Comparison of ENCODE assay signal across 6 cellular contexts in genomic region chr6:41073968-41074691, GRCh38. TPM values are rescaled to one million over a fixed set of nuclear protein-coding genes. Genes with fewer than 3 reads are reported as not detected.
DNase-seq lines count a peak whose midpoint lies in the region; ATAC-seq, FAIRE-seq and TF ChIP-seq lines count a peak whose summit lies in the region.

No MANE protein-coding gene starts in this region.

- POLR2A ChIA-PET in HEK293 (lab: Yijun Ruan, JAX), result interaction anchor here (0.6 to 1.5 kb wide), 2 partner anchors 246 to 500 kb away, joined by 3 to 6 read pairs; no protein-coding TSS in a partner anchor

- no peaks in the 10 kb centered on the region for H3K27me3 Mint-ChIP-seq in T-helper 1 cell treated with Interleukin-12 subunit alpha and Interleukin-12 subunit beta and Interleukin-4 antibody, amounts not matched to agents 30 μg/mL and 1 μg/mL, for 36 hours (ENCODE audit: low read depth)

- H3K4me1 ChIP-seq in HEK293 (ENCODE audit: control insufficient read depth, insufficient read depth, low read length) (0 out of 2 replicates have a peak, but pooled peaks cover 2% of the 10 kb centered on the region), keratinocyte (ENCODE audit: control insufficient read depth, extremely low read depth, insufficient read depth, low read length) (peaks cover 11% of the 10 kb centered on the region)

- peaks cover under 1 to 13% of the 10 kb centered on the region in 2 experiments; a peak in 1 of 3 replicates for H3K36me3 ChIP-seq in HEK293 (ENCODE audit: control insufficient read depth in 2 of 2, insufficient read depth in 1 of 2, low read length in 2 of 2)
- H3K36me3 ChIP-seq in keratinocyte (ENCODE audit: control insufficient read depth in 2 of 2, extremely low read depth in 1 of 2, insufficient read depth in 2 of 2, low read length in 2 of 2), result peaks cover 4 to 6% of the 10 kb centered on the region in 2 experiments

- no peak overlapping the region for H2AFZ ChIP-seq in keratinocyte (ENCODE audit: control insufficient read depth, low read length)

- peak; percentile 65 for FAIRE-seq in keratinocyte (lab: Jason Lieb, UNC)

- peak overlapping the region; percentile 93 for H3K9ac ChIP-seq in keratinocyte (ENCODE audit: control insufficient read depth, extremely low read depth, insufficient read depth, low read length)

- peak overlapping the region; percentile 94 for H3K27ac ChIP-seq in HEK293 (ENCODE audit: extremely low read depth, low read depth, low read length)
- H3K27ac ChIP-seq in keratinocyte (ENCODE audit: control insufficient read depth, insufficient read depth, low read length), result peak overlapping the region; percentile 87

- H3K79me2 ChIP-seq in keratinocyte (ENCODE audit: control insufficient read depth, insufficient read depth, low read length), result peaks cover 56% of the 10 kb centered on the region

- H3K27ac Mint-ChIP-seq in T-helper 1 cell treated with Interleukin-12 subunit alpha and Interleukin-12 subunit beta and Interleukin-4 antibody, amounts not matched to agents 30 μg/mL and 1 μg/mL, for 36 hours, result peak overlapping the region; percentile 97

- dilution Hi-C loops in keratinocyte (cut with MboI; ENCODE audit: extremely low pct_ligation_motif_present, low sequenced_read_pairs), result no loop called here

- CTCF ChIA-PET in HEK293 (lab: Yijun Ruan, JAX), result interaction anchor here (0.7 to 2.4 kb wide), 3 partner anchors 9 to 246 kb away, joined by 3 to 11 read pairs (median 5); no protein-coding TSS in a partner anchor

- H3K4me3 ChIP-seq in HEK293 (ENCODE audit: low read depth, low read length), result peak overlapping the region; percentile 95
- peak overlapping the region; percentile 61 to 88 (median 68) for H3K4me3 ChIP-seq in keratinocyte (ENCODE audit: control insufficient read depth in 2 of 3, extremely low read depth in 1 of 3, insufficient read depth in 2 of 3, low read depth in 1 of 3, low read length in 3 of 3)

- peaks cover 36% of the 10 kb centered on the region for H3K36me3 Mint-ChIP-seq in T-helper 1 cell treated with Interleukin-12 subunit alpha and Interleukin-12 subunit beta and Interleukin-4 antibody, amounts not matched to agents 30 μg/mL and 1 μg/mL, for 36 hours (ENCODE audit: low read depth)

- H3K9me3 Mint-ChIP-seq in T-helper 1 cell treated with Interleukin-12 subunit alpha and Interleukin-12 subunit beta and Interleukin-4 antibody, amounts not matched to agents 30 μg/mL and 1 μg/mL, for 36 hours, result no peaks in the 10 kb centered on the region

- DNase-seq in keratinocyte (ENCODE audit: low read depth, low spot score), result no peak
- no peak for DNase-seq in NCI-H524 treated with DMSO at 0.1 percent for 48 hours (lab: John Stamatoyannopoulos, UW)
- no peak for DNase-seq in NCI-H2196 treated with DMSO at 0.1 percent for 48 hours (lab: John Stamatoyannopoulos, UW; ENCODE audit: unreplicated experiment)

- TF ChIP-seq CTCF in HEK293 (tag by site-specific recombination; IDR thresholded peaks at IDR 0.05) (no peak), keratinocyte (optimal IDR thresholded peaks at IDR 0.05 in 1 of 3, IDR thresholded peaks at IDR 0.05 in 1 of 3, conservative IDR thresholded peaks at IDR 0.05 in 1 of 3; ENCODE audit: extremely low read depth in 1 of 3, insufficient read depth in 2 of 3, low read length in 3 of 3) (no peak)

- no peaks in the 10 kb centered on the region for H4K20me1 ChIP-seq in keratinocyte (ENCODE audit: control insufficient read depth, extremely low read depth, insufficient read depth, low read length)

- peaks cover 50% of the 10 kb centered on the region for H3K4me1 Mint-ChIP-seq in T-helper 1 cell treated with Interleukin-12 subunit alpha and Interleukin-12 subunit beta and Interleukin-4 antibody, amounts not matched to agents 30 μg/mL and 1 μg/mL, for 36 hours (ENCODE audit: low read depth)

- peak overlapping the region; percentile 88 for H3K4me2 ChIP-seq in keratinocyte (ENCODE audit: control insufficient read depth, extremely low read depth, insufficient read depth, low read depth, low read length)

- H3K9me1 ChIP-seq in keratinocyte (ENCODE audit: control insufficient read depth, extremely low read depth, insufficient read depth, low read length), result no peaks in the 10 kb centered on the region

- no peak for ATAC-seq in GM19463 (IDR thresholded peaks at IDR 0.05; ENCODE audit: unreplicated experiment)

- peak overlapping the region; percentile 94 for H3K4me3 Mint-ChIP-seq in T-helper 1 cell treated with Interleukin-12 subunit alpha and Interleukin-12 subunit beta and Interleukin-4 antibody, amounts not matched to agents 30 μg/mL and 1 μg/mL, for 36 hours

- no peaks in the 10 kb centered on the region for H3K27me3 ChIP-seq in keratinocyte (ENCODE audit: control insufficient read depth, extremely low read depth, insufficient read depth, low read length)

- H3K9me3 ChIP-seq in HEK293 (ENCODE audit: control insufficient read depth, insufficient read depth, low read depth, low read length), result no peaks in the 10 kb centered on the region
- no peaks in the 10 kb centered on the region for H3K9me3 ChIP-seq in keratinocyte (ENCODE audit: control insufficient read depth, low read depth, low read length)

TF ChIP-seq in HEK293, 187 proteins besides CTCF, POLR2A, EP300 and RAD21 (continues in another document):
- TF ChIP-seq ZNF394 (tag by site-specific recombination; IDR thresholded peaks at IDR 0.05; ENCODE audit: borderline replicate concordance) (peak; percentile 14; the same call in 1 of the 2 replicates), ZNF366 (tag by site-specific recombination; conservative IDR thresholded peaks at IDR 0.05) (0 out of 2 replicates have a peak, but pooled peaks have one; percentile 26), ZNF626 (tag by site-specific recombination; IDR thresholded peaks at IDR 0.05) (no peak), ZNF2 (tag by site-specific recombination; IDR thresholded peaks at IDR 0.05) (peak; percentile 37; the same call in 1 of the 2 replicates), ZEB2 (tag by site-specific recombination; IDR thresholded peaks at IDR 0.05) (peak; percentile 39; the same call in 1 of the 2 replicates), ZNF639 (tag by site-specific recombination; IDR thresholded peaks at IDR 0.05) (no peak), ZNF266 (tag by site-specific recombination; IDR thresholded peaks at IDR 0.05; ENCODE audit: low read depth) (no peak), ZNF785 (tag by site-specific recombination; IDR thresholded peaks at IDR 0.05) (no peak)

RNA-seq across cellular contexts. Expression of gene NFYA, which starts 1.4 kb away (rescaled TPM):
- polyA plus RNA-seq in keratinocyte, result 13.6 to 22.1 TPM (median 17.1 TPM) in 3 replicates
- 13.3 TPM for polyA plus RNA-seq in keratinocyte (2011; ENCODE audit: low read depth)
- 9.7 and 9.8 TPM in 2 replicates for polyA plus RNA-seq in keratinocyte (2011; cell fraction: cytosol; rRNA removed)
- polyA plus RNA-seq in keratinocyte (2011; cell fraction: nucleus; rRNA removed), result 33.7 and 38.7 TPM in 2 replicates
- polyA plus RNA-seq in keratinocyte (2012; ENCODE audit: low replicate concordance), result 15.0 and 19.8 TPM in 2 replicates
- polyA minus RNA-seq in keratinocyte, result 39.9 to 58.8 TPM (median 52.6 TPM) in 3 replicates
- polyA minus RNA-seq in keratinocyte (2011; cell fraction: cytosol; rRNA and poly(A)+ RNA removed), result 13.6 TPM
- 25.0 and 42.0 TPM in 2 replicates for polyA minus RNA-seq in keratinocyte (2011; cell fraction: nucleus; rRNA and poly(A)+ RNA removed)

RNA-seq across cellular contexts. Expression of gene OARD1, which starts 2.0 kb away (rescaled TPM):
- polyA plus RNA-seq in keratinocyte, result 12.7 to 20.3 TPM (median 13.1 TPM) in 3 replicates
- 24.7 TPM for polyA plus RNA-seq in keratinocyte (2011; ENCODE audit: low read depth)
- polyA plus RNA-seq in keratinocyte (2011; cell fraction: cytosol; rRNA removed), result 15.2 and 16.2 TPM in 2 replicates
- polyA plus RNA-seq in keratinocyte (2011; cell fraction: nucleus; rRNA removed), result 12.4 and 13.8 TPM in 2 replicates
- polyA plus RNA-seq in keratinocyte (2012; ENCODE audit: low replicate concordance), result 19.0 and 20.1 TPM in 2 replicates
- 4.6 to 7.1 TPM (median 6.2 TPM) in 3 replicates for polyA minus RNA-seq in keratinocyte
- polyA minus RNA-seq in keratinocyte (2011; cell fraction: cytosol; rRNA and poly(A)+ RNA removed), result 4.0 TPM
- polyA minus RNA-seq in keratinocyte (2011; cell fraction: nucleus; rRNA and poly(A)+ RNA removed), result 3.2 and 13.0 TPM in 2 replicates

RNA-seq across cellular contexts. Expression of gene APOBEC2, which starts 21.1 kb away (rescaled TPM):
- polyA plus RNA-seq in keratinocyte, result 0.05 TPM in 1 of 3 replicates, not detected in the others
- polyA plus RNA-seq in keratinocyte (2011; ENCODE audit: low read depth), result not detected
- 0.10 TPM in 1 of 2 replicates, not detected in the other for polyA plus RNA-seq in keratinocyte (2011; cell fraction: cytosol; rRNA removed)
- not detected in 2 replicates for polyA plus RNA-seq in keratinocyte (2011; cell fraction: nucleus; rRNA removed)
- polyA plus RNA-seq in keratinocyte (2012; ENCODE audit: low replicate concordance), result not detected in 2 replicates
- not detected in 3 replicates for polyA minus RNA-seq in keratinocyte
- not detected for polyA minus RNA-seq in keratinocyte (2011; cell fraction: cytosol; rRNA and poly(A)+ RNA removed)
- not detected in 2 replicates for polyA minus RNA-seq in keratinocyte (2011; cell fraction: nucleus; rRNA and poly(A)+ RNA removed)

RNA-seq across cellular contexts. Expression of gene TSPO2, which starts 31.9 kb away (rescaled TPM):
- not detected in 3 replicates for polyA plus RNA-seq in keratinocyte
- not detected for polyA plus RNA-seq in keratinocyte (2011; ENCODE audit: low read depth)
- polyA plus RNA-seq in keratinocyte (2011; cell fraction: cytosol; rRNA removed), result not detected in 2 replicates
- not detected in 2 replicates for polyA plus RNA-seq in keratinocyte (2011; cell fraction: nucleus; rRNA removed)
- polyA plus RNA-seq in keratinocyte (2012; ENCODE audit: low replicate concordance), result not detected in 2 replicates
- polyA minus RNA-seq in keratinocyte, result not detected in 3 replicates
- polyA minus RNA-seq in keratinocyte (2011; cell fraction: cytosol; rRNA and poly(A)+ RNA removed), result not detected
- polyA minus RNA-seq in keratinocyte (2011; cell fraction: nucleus; rRNA and poly(A)+ RNA removed), result not detected in 2 replicates

RNA-seq across cellular contexts. Expression of gene UNC5CL, which starts 35.1 kb away (rescaled TPM):
- 0.23 to 0.50 TPM (median 0.34 TPM) in 3 replicates for polyA plus RNA-seq in keratinocyte
- polyA plus RNA-seq in keratinocyte (2011; ENCODE audit: low read depth), result 0.41 TPM
- polyA plus RNA-seq in keratinocyte (2011; cell fraction: cytosol; rRNA removed), result 0.17 and 0.25 TPM in 2 replicates
- 3.1 and 3.6 TPM in 2 replicates for polyA plus RNA-seq in keratinocyte (2011; cell fraction: nucleus; rRNA removed)
- 0.24 and 0.71 TPM in 2 replicates for polyA plus RNA-seq in keratinocyte (2012; ENCODE audit: low replicate concordance)
- 0.13 to 0.42 TPM in 2 of 3 replicates, not detected in the other for polyA minus RNA-seq in keratinocyte
- polyA minus RNA-seq in keratinocyte (2011; cell fraction: cytosol; rRNA and poly(A)+ RNA removed), result not detected
- polyA minus RNA-seq in keratinocyte (2011; cell fraction: nucleus; rRNA and poly(A)+ RNA removed), result 0.95 and 1.4 TPM in 2 replicates
